ENCODE assay signal across 16 cellular contexts in genomic region chr2:75146903-75147332, GRCh38. TPM values are rescaled to one million over a fixed set of nuclear protein-coding genes. Genes with fewer than 3 reads are reported as not detected.
DNase-seq lines count a peak whose midpoint lies in the region; ATAC-seq and TF ChIP-seq lines count a peak whose summit lies in the region.
"Had no signal": no experiment of that assay in that cellular context is flagged by ENCODE, and none has a peak within 500 bp of the region (broad histone marks: within the 10 kb centered on the region; RNA-seq: fewer than 3 reads in every experiment).

No MANE protein-coding gene starts in this region.

- TF ChIP-seq CTCF in AG09309 (IDR thresholded peaks at IDR 0.05; ENCODE audit: control insufficient read depth, insufficient read depth, low read depth, low read length, missing control alignments) = no peak
- no peak for TF ChIP-seq CTCF in HEK293 (tag by site-specific recombination; IDR thresholded peaks at IDR 0.05)
- no peak for TF ChIP-seq CTCF in cardiac fibroblast (IDR thresholded peaks at IDR 0.05; ENCODE audit: low read depth, low read length)
- no peak for TF ChIP-seq CTCF in left lung (IDR thresholded peaks at IDR 0.05)

- DNase-seq in AG09309 (ENCODE audit: low read depth) (peak; percentile 48), cardiac fibroblast (ENCODE audit: low read depth in 2 of 2) (peak; percentile 66 to 93), left lung (no peak)
- DNase-seq in activated naive CD4-positive, alpha-beta T cell (lab: John Stamatoyannopoulos, UW) = no peak
- no peak for DNase-seq in effector memory CD4-positive, alpha-beta T cell
- DNase-seq: activated CD8-positive, alpha-beta T cell treated with anti-CD3 and anti-CD28 coated beads, Interleukin-2, amount 10 ng/mL, durations not matched to agents 7 days and 5 days; DMS79; foreskin keratinocyte; lower lobe of right lung; NCI-H1048; PC-3 had no signal

- no peaks in the 10 kb centered on the region for H3K4me1 ChIP-seq in HEK293 (ENCODE audit: control insufficient read depth, insufficient read depth, low read length)
- H3K4me1 ChIP-seq in left lung = no peaks in the 10 kb centered on the region
- H3K4me1 ChIP-seq in effector memory CD4-positive, alpha-beta T cell (ENCODE audit: control insufficient read depth, insufficient read depth, low read length, poor library complexity, severe bottlenecking) = no peaks in the 10 kb centered on the region
- H3K4me1 ChIP-seq: foreskin keratinocyte, lower lobe of right lung had no signal

- H3K27me3 ChIP-seq in left lung = no peaks in the 10 kb centered on the region
- H3K27me3 ChIP-seq in effector memory CD4-positive, alpha-beta T cell (replicated peaks; ENCODE audit: control insufficient read depth, insufficient read depth, low read length, poor library complexity, severe bottlenecking) = no peaks in the 10 kb centered on the region

- H3K9me3 ChIP-seq in HEK293 (ENCODE audit: control insufficient read depth, insufficient read depth, low read depth, low read length) (no peaks in the 10 kb centered on the region), left lung (peaks cover 0 to 2% of the 10 kb centered on the region in 2 donors)
- H3K9me3 ChIP-seq in effector memory CD4-positive, alpha-beta T cell (ENCODE audit: control insufficient read depth, low read length) = no peaks in the 10 kb centered on the region
- H3K9me3 ChIP-seq: lower lobe of right lung had no signal

- no peaks in the 10 kb centered on the region for H3K36me3 ChIP-seq in HEK293 (ENCODE audit: control insufficient read depth in 2 of 2, insufficient read depth in 1 of 2, low read length in 2 of 2)
- H3K36me3 ChIP-seq in left lung = no peaks in the 10 kb centered on the region
- H3K36me3 ChIP-seq in effector memory CD4-positive, alpha-beta T cell (ENCODE audit: control insufficient read depth, insufficient read depth, low read length) = no peaks in the 10 kb centered on the region
- H3K36me3 ChIP-seq: lower lobe of right lung had no signal

- CTCF ChIA-PET in HEK293 (lab: Yijun Ruan, JAX) = interaction anchor here (0.7 to 1.0 kb wide), 4 partner anchors 45 to 95 kb away, joined by 3 to 4 read pairs (median 3); no protein-coding TSS in a partner anchor

- H3K27ac ChIP-seq in HEK293 (ENCODE audit: extremely low read depth, low read depth, low read length) (no peak overlapping the region), left lung (no peak overlapping the region)
- H3K27ac ChIP-seq in effector memory CD4-positive, alpha-beta T cell (ENCODE audit: insufficient read depth, low read length, poor library complexity, severe bottlenecking) = no peak overlapping the region
- H3K27ac ChIP-seq: C4-2B, foreskin keratinocyte, lower lobe of right lung had no signal

- H3K4me3 ChIP-seq in AG09309 (ENCODE audit: control insufficient read depth, low read depth, low read length) = no peak overlapping the region
- no peak overlapping the region for H3K4me3 ChIP-seq in HEK293 (ENCODE audit: low read depth, low read length)
- no peak overlapping the region for H3K4me3 ChIP-seq in cardiac fibroblast (replicated peaks in 1 of 2; ENCODE audit: low read depth in 2 of 2, low read length in 2 of 2)
- H3K4me3 ChIP-seq in left lung = no peak overlapping the region
- no peak overlapping the region for H3K4me3 ChIP-seq in effector memory CD4-positive, alpha-beta T cell (ENCODE audit: insufficient read depth, low read depth, low read length, poor library complexity, severe bottlenecking)
- H3K4me3 ChIP-seq: lower lobe of right lung had no signal

- POLR2A ChIA-PET in HEK293 (lab: Yijun Ruan, JAX) = no interaction called here

- intact Hi-C loops in left lung (cut with DNase I) = no loop called here

- ATAC-seq in left lung (peak; percentile 41), GM18861 (IDR thresholded peaks at IDR 0.05; ENCODE audit: unreplicated experiment) (no peak), GM19467 (IDR thresholded peaks at IDR 0.05; ENCODE audit: unreplicated experiment) (no peak)
- ATAC-seq: activated CD8-positive, alpha-beta T cell treated with anti-CD3 and anti-CD28 coated beads, Interleukin-2, amount 10 ng/mL, durations not matched to agents 7 days and 5 days; foreskin keratinocyte; lower lobe of right lung; PC-3; stimulated activated effector memory CD8-positive, alpha-beta T cell treated with anti-CD3 and anti-CD28 coated beads, Interleukin-12 subunit alpha, Interleukin-12 subunit beta, amount 100 ng/mL, for 72 hours had no signal

TF ChIP-seq in HEK293, 187 proteins besides CTCF, POLR2A, EP300 and RAD21:
- TF ChIP-seq ZSCAN30 (tag by site-specific recombination; IDR thresholded peaks at IDR 0.05) (peak; percentile 46; the same call in 1 of the 2 replicates), MEIS1 (CRISPR knock-in tag; IDR thresholded peaks at IDR 0.05; ENCODE audit: borderline replicate concordance) (no peak), KLF1 (tag by site-specific recombination; IDR thresholded peaks at IDR 0.05) (no peak), ZBTB10 (tag by site-specific recombination; IDR thresholded peaks at IDR 0.05) (no peak)

RNA-seq across cellular contexts. Expression of gene TACR1, which starts 52.4 kb away (rescaled TPM):
- under 1 TPM; 0.09 to 0.37 TPM for total RNA-seq in left lung
- total RNA-seq: activated CD8-positive, alpha-beta T cell treated with anti-CD3 and anti-CD28 coated beads, Interleukin-2, amount 10 ng/mL, durations not matched to agents 7 days and 5 days; foreskin keratinocyte; PC-3 had no signal

Comparison
In these comparisons a context has a peak if more than half of its experiments do, and no peak if none do; other contexts are left out.
1. DNase-seq: peak in AG09309 (single experiment) and cardiac fibroblast (2 of 2); none in left lung (0 of 2), activated naive CD4-positive, alpha-beta T cell (0 of 4) and effector memory CD4-positive, alpha-beta T cell (0 of 3).